ENCODE assay signal across 8 cellular contexts in genomic region chr1:150464422-150464826, GRCh38. TPM values are rescaled to one million over a fixed set of nuclear protein-coding genes. Genes with fewer than 3 reads are reported as not detected.
DNase-seq lines count a peak whose midpoint lies in the region; ATAC-seq and TF ChIP-seq lines count a peak whose summit lies in the region.

No MANE protein-coding gene starts in this region.

- no peak overlapping the region for H3K27ac ChIP-seq in mesendoderm (ENCODE audit: low read depth, low read length)

- H2BK120ac ChIP-seq in mesendoderm (ENCODE audit: low read depth, low read length), result no peak overlapping the region

- ATAC-seq in HG03565 (IDR thresholded peaks at IDR 0.05; ENCODE audit: unreplicated experiment), result no peak

- no peaks in the 10 kb centered on the region for H3K36me3 ChIP-seq in mesendoderm (ENCODE audit: control insufficient read depth, insufficient read depth, low read length)

- no peak overlapping the region for H2BK15ac ChIP-seq in mesendoderm (replicated peaks; ENCODE audit: low read depth)

- H3K4me1 ChIP-seq in mesendoderm (ENCODE audit: control insufficient read depth, low read depth, low read length), result no peaks in the 10 kb centered on the region

- no peak overlapping the region for H4K8ac ChIP-seq in mesendoderm (ENCODE audit: low read depth, low read length)

- H2BK5ac ChIP-seq in mesendoderm (ENCODE audit: low read length), result no peak overlapping the region

- no peak overlapping the region for H4K5ac ChIP-seq in mesendoderm (ENCODE audit: low read length)

- H3K27me3 ChIP-seq in mesendoderm (ENCODE audit: insufficient read depth, low read length, poor library complexity), result no peaks in the 10 kb centered on the region

- no peak overlapping the region for H3K4me2 ChIP-seq in mesendoderm (ENCODE audit: low read length)

- no CpG with 5 or more reads among the region's 4 CpGs for WGBS in mesendoderm (ENCODE audit: extremely low coverage, insufficient coverage, low lambda C conversion rate)

- no peaks in the 10 kb centered on the region for H3K79me2 ChIP-seq in mesendoderm (ENCODE audit: control insufficient read depth, insufficient read depth, low read length)

- no peak overlapping the region for H2AK5ac ChIP-seq in mesendoderm (ENCODE audit: low read length)

- H3K18ac ChIP-seq in mesendoderm (ENCODE audit: low read length), result no peak overlapping the region

- TF ChIP-seq CTCF in AG10803 (conservative IDR thresholded peaks at IDR 0.05; ENCODE audit: low read length), result peak; percentile 82

- peak; percentile 47 for DNase-seq in AG10803 (ENCODE audit: low read depth)
- DNase-seq in HCEC 1CT, result peak; percentile 37
- peak; percentile 84 for DNase-seq in NCI-H526 treated with DMSO at 0.1 percent for 48 hours (lab: John Stamatoyannopoulos, UW)
- peak; percentile 69 to 78 for DNase-seq in activated CD4-positive, alpha-beta T cell treated with anti-CD3 and anti-CD28 coated beads, Interleukin-2, amount 50 U/mL, for 48 hours
- peak; percentile 55 for DNase-seq in ecto neural progenitor cell (ENCODE audit: low spot score)
- DNase-seq in mesendoderm, result peak; percentile 74
- DNase-seq in stimulated activated CD8-positive, alpha-beta memory T cell treated with anti-CD3 and anti-CD28 coated beads, Interleukin-4, amount 100 ng/mL, for 4 hours (ENCODE audit: low read depth in 2 of 2, low spot score in 1 of 2), result peak; percentile 38 to 54

- H3K56ac ChIP-seq in mesendoderm (ENCODE audit: low read length), result no peak overlapping the region

- no peak overlapping the region for H3K23ac ChIP-seq in mesendoderm (ENCODE audit: low read length)

- H3K4me3 ChIP-seq in AG10803 (ENCODE audit: low read length), result no peak overlapping the region
- H3K4me3 ChIP-seq in mesendoderm (ENCODE audit: low read length), result no peak overlapping the region

- H3K9ac ChIP-seq in mesendoderm (ENCODE audit: low read length), result no peak overlapping the region

- H3K79me1 ChIP-seq in mesendoderm (ENCODE audit: low read length), result no peaks in the 10 kb centered on the region

- H3K4ac ChIP-seq in mesendoderm (ENCODE audit: low read depth, low read length), result no peak overlapping the region

RNA-seq across cellular contexts. Expression of gene TARS2, which starts 22.8 kb away (rescaled TPM):
- polyA plus RNA-seq in mesendoderm (2013, experiment 1 of 2), result 15.5 TPM
- 16.6 TPM for polyA plus RNA-seq in mesendoderm (2013, experiment 2 of 2)

RNA-seq across cellular contexts. Expression of gene ECM1, which starts 43.5 kb away (rescaled TPM):
- 1.3 TPM for polyA plus RNA-seq in mesendoderm (2013, experiment 1 of 2)
- 1.1 TPM for polyA plus RNA-seq in mesendoderm (2013, experiment 2 of 2)

RNA-seq across cellular contexts. Expression of gene FALEC, which starts 51.1 kb away (rescaled TPM):
- not detected for polyA plus RNA-seq in mesendoderm (2013, experiment 1 of 2)
- polyA plus RNA-seq in mesendoderm (2013, experiment 2 of 2), result 0.24 TPM
